27 cellular contexts compared by ENCODE assay signal in the genomic region with DNA sequence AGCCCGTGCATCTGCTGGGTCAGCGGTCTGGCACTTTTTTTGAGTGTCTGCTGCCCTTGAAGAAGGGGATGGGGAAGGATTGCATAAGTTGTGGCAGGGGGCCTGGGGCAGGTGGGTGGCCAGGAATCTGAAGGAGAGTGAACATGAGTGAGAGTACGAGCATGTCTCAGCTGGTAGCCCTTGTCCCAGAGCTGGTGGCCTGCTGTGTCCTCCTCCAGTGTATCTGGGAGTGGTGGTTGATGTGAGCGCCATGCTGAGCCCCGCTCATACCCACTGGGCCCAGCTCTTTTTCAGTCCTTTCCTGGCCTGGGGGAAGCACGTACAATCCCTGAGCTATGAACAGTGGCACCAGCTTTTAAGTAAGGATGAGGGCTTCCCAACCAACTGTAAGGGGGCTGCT.
DNase-seq lines count a peak whose midpoint lies in the region; ATAC-seq, FAIRE-seq and TF ChIP-seq lines count a peak whose summit lies in the region.
"Had no signal": no experiment of that assay in that cellular context is flagged by ENCODE, and none has a peak within 500 bp of the region (broad histone marks: within the 10 kb centered on the region; RNA-seq: fewer than 3 reads in every experiment).

No MANE protein-coding gene starts in this region.

- H3K36me3 ChIP-seq in GM23338 (ENCODE audit: insufficient read depth) (no peaks in the 10 kb centered on the region), K562 (ENCODE audit: control insufficient read depth, insufficient read depth, low read length) (no peaks in the 10 kb centered on the region), HepG2 (replicated peaks in 1 of 2; ENCODE audit: control insufficient read depth in 1 of 2, insufficient read depth in 2 of 2, low read length in 2 of 2) (no peaks in the 10 kb centered on the region), trophoblast cell (ENCODE audit: control insufficient read depth in 1 of 2, insufficient read depth in 2 of 2, low read length in 2 of 2) (no peaks in the 10 kb centered on the region)
- H3K36me3 ChIP-seq: BLaER1, SJCRH30 had no signal

- TF ChIP-seq POLR2A in K562 (conservative IDR thresholded peaks at IDR 0.05) = no peak
- TF ChIP-seq POLR2A in HepG2 (IDR thresholded peaks at IDR 0.05; ENCODE audit: insufficient read depth in 1 of 2, low read depth in 2 of 2, low read length in 2 of 2) = no peak

- BruUV-seq in K562 (replicated peaks; lab: Mats Ljungman, UMichigan) = no TSS peak
- BruUV-seq in HepG2 (replicated peaks; lab: Mats Ljungman, UMichigan) = no TSS peak

- DNase-seq in GM23338 (ENCODE audit: low spot score) (no peak), K562 (ENCODE audit: extremely low read depth in 1 of 4, low spot score in 3 of 4) (no peak), HepG2 (ENCODE audit: low spot score) (no peak), trophoblast cell (no peak), midbrain (lab: John Stamatoyannopoulos, UW) (no peak), cerebellar nuclear complex (lab: John Stamatoyannopoulos, UW) (no peak), KBM-7 (no peak)
- DNase-seq: CD4-positive, CD25-positive, alpha-beta regulatory T cell; DMS153; DND-41; H7; HFFc6; IMR-90; NCI-H1048; NCI-H1417; NCI-H187; NCI-H2171 treated with DMSO at 0.1 percent for 48 hours; NCI-H345; NCI-H510A treated with DMSO at 0.1 percent for 48 hours; NCI-H748 treated with DMSO at 0.1 percent for 48 hours; SJCRH30 had no signal

- intact Hi-C loops in K562 (cut with micrococcal nuclease) = no loop called here
- intact Hi-C loops in HepG2 (cut with micrococcal nuclease; ENCODE audit: unreplicated experiment) = no loop called here

- no peak for FAIRE-seq in K562 (lab: Jason Lieb, UNC)
- no peak for FAIRE-seq in HepG2 (lab: Jason Lieb, UNC)
- FAIRE-seq: A204.1, GM12892, RCC 7860 had no signal

- CTCF ChIA-PET in K562 (lab: Yijun Ruan, JAX; ENCODE audit: low intra/inter-chr PET ratio) = no interaction called here
- CTCF ChIA-PET in HepG2 (lab: Yijun Ruan, JAX; ENCODE audit: low intra/inter-chr PET ratio, low total read pairs) = no interaction called here

- H3K4me2 ChIP-seq in GM23338 (no peak overlapping the region), K562 (ENCODE audit: insufficient read depth, low read length) (no peak overlapping the region), HepG2 (ENCODE audit: low read depth, low read length) (no peak overlapping the region), trophoblast cell (ENCODE audit: low read length) (no peak overlapping the region)
- H3K4me2 ChIP-seq: BLaER1 had no signal

- H3K27me3 Mint-ChIP-seq in GM23338 (ENCODE audit: insufficient read depth, low read depth, poor library complexity) = peaks cover 6% of the 10 kb centered on the region
- H3K27me3 Mint-ChIP-seq: CD4-positive, CD25-positive, alpha-beta regulatory T cell had no signal

- H3K27me3 ChIP-seq in GM23338 (ENCODE audit: insufficient read depth) (no peaks in the 10 kb centered on the region), K562 (ENCODE audit: control insufficient read depth in 2 of 2, insufficient read depth in 2 of 2, low read length in 2 of 2) (peaks cover 13 to 23% of the 10 kb centered on the region in 2 experiments; a peak in 4 of 5 replicates), HepG2 (ENCODE audit: control insufficient read depth in 1 of 2, insufficient read depth in 2 of 2, low read length in 2 of 2) (peaks cover 0 to 17% of the 10 kb centered on the region in 2 experiments; a peak in 3 of 5 replicates), trophoblast cell (ENCODE audit: insufficient read depth, low read length) (no peaks in the 10 kb centered on the region)
- H3K27me3 ChIP-seq: BLaER1, SJCRH30 had no signal

- H2AFZ ChIP-seq in GM23338 (no peak overlapping the region), K562 (ENCODE audit: low read depth, low read length) (peak overlapping the region; percentile 52; the same call in 1 of the 2 replicates), HepG2 (ENCODE audit: low read length) (no peak overlapping the region), trophoblast cell (ENCODE audit: insufficient read depth, low read length, poor library complexity) (no peak overlapping the region)

- no peaks in the 10 kb centered on the region for H3K9me1 ChIP-seq in K562 (ENCODE audit: control insufficient read depth, insufficient read depth, low read length)

- no peaks in the 10 kb centered on the region for H3K36me3 Mint-ChIP-seq in GM23338 (ENCODE audit: low read depth)
- H3K36me3 Mint-ChIP-seq: CD4-positive, CD25-positive, alpha-beta regulatory T cell had no signal

- no peak overlapping the region for H4K12ac ChIP-seq in trophoblast cell (ENCODE audit: low read depth, low read length)

- H2BK5ac ChIP-seq in trophoblast cell (ENCODE audit: low read depth, low read length, poor library complexity) = peak overlapping the region; percentile 38

- no peak for TF ChIP-seq EP300 in K562 (IDR thresholded peaks at IDR 0.05; ENCODE audit: low read length)
- TF ChIP-seq EP300 in HepG2 (IDR thresholded peaks at IDR 0.05; ENCODE audit: low read depth in 2 of 2, low read length in 2 of 2) = no peak
- no peak for TF ChIP-seq EP300 in HepG2 (CRISPR knock-in tag; IDR thresholded peaks at IDR 0.05; ENCODE audit: borderline replicate concordance)

- peak; percentile 61; the same call in 2 of the 3 replicates for ATAC-seq in GM23338
- no peak; the same call in 1 of the 3 replicates for ATAC-seq in K562
- peak; percentile 32; the same call in 1 of the 3 replicates for ATAC-seq in HepG2
- no peak for ATAC-seq in GM19452 (IDR thresholded peaks at IDR 0.05; ENCODE audit: unreplicated experiment)
- ATAC-seq: SK-N-SH treated with all-trans-retinoic acid at 6 μM for 48 hours had no signal

- peaks cover 51% of the 10 kb centered on the region for H3K79me1 ChIP-seq in trophoblast cell (ENCODE audit: low read length)

- H3K4me3 ChIP-seq in GM23338 (no peak overlapping the region), K562 (no peak overlapping the region), HepG2 (replicated peaks in 1 of 3; ENCODE audit: insufficient read depth in 1 of 3, low read depth in 2 of 3, low read length in 3 of 3) (no peak overlapping the region), trophoblast cell (ENCODE audit: low read depth, low read length) (no peak overlapping the region)
- H3K4me3 ChIP-seq: BLaER1, SJCRH30 had no signal

- WGBS in K562 (ENCODE audit: insufficient coverage, low coverage, missing lambda C conversion rate) = 5% methylated on average over 6 of the region's 6 CpGs
- WGBS in HepG2 (ENCODE audit: low lambda C conversion rate) = 31% methylated on average over 5 of the region's 6 CpGs
- no CpG with 5 or more reads among the region's 6 CpGs for WGBS in trophoblast cell (ENCODE audit: extremely low coverage, insufficient coverage, insufficient read length)

- peak overlapping the region; percentile 89 for H2BK12ac ChIP-seq in trophoblast cell (ENCODE audit: low read length)

- H4K8ac ChIP-seq in trophoblast cell (ENCODE audit: low read depth, low read length) = peak overlapping the region; percentile 25

- peak overlapping the region; percentile 76 for H4K91ac ChIP-seq in trophoblast cell (ENCODE audit: low read depth, low read length)

- no peaks in the 10 kb centered on the region for H3K4me1 ChIP-seq in GM23338 (ENCODE audit: insufficient read depth)
- peaks cover 3 to 16% of the 10 kb centered on the region in 2 experiments; a peak in 3 of 5 replicates for H3K4me1 ChIP-seq in K562 (replicated peaks in 1 of 2; ENCODE audit: control insufficient read depth in 2 of 2, insufficient read depth in 2 of 2, low read length in 2 of 2)
- no peaks in the 10 kb centered on the region for H3K4me1 ChIP-seq in HepG2 (ENCODE audit: insufficient read depth, low read length)
- peaks cover 15 to 18% of the 10 kb centered on the region in 2 experiments for H3K4me1 ChIP-seq in trophoblast cell (ENCODE audit: control insufficient read depth in 1 of 2, insufficient read depth in 2 of 2, low read length in 2 of 2)

- no peaks in the 10 kb centered on the region for H3K9me3 Mint-ChIP-seq in GM23338
- H3K9me3 Mint-ChIP-seq: HFFc6 had no signal

- H4K20me1 ChIP-seq in GM23338 (replicated peaks; ENCODE audit: insufficient read depth) = no peaks in the 10 kb centered on the region
- H4K20me1 ChIP-seq in K562 (replicated peaks; ENCODE audit: control insufficient read depth, insufficient read depth, low read length) = no peaks in the 10 kb centered on the region
- H4K20me1 ChIP-seq in HepG2 (ENCODE audit: insufficient read depth, low read length) = no peaks in the 10 kb centered on the region
- H4K20me1 ChIP-seq: BLaER1 had no signal

- no peak overlapping the region for H3K27ac Mint-ChIP-seq in GM23338
- H3K27ac Mint-ChIP-seq: CD4-positive, CD25-positive, alpha-beta regulatory T cell; HFFc6 had no signal

- no peaks in the 10 kb centered on the region for H3K9me2 ChIP-seq in GM23338 (ENCODE audit: insufficient read depth)

- H3K4ac ChIP-seq in trophoblast cell (ENCODE audit: low read depth, low read length) = no peak overlapping the region

- peaks cover 8% of the 10 kb centered on the region; the same call in 1 of the 3 replicates for H3K4me1 Mint-ChIP-seq in GM23338
- H3K4me1 Mint-ChIP-seq: CD4-positive, CD25-positive, alpha-beta regulatory T cell had no signal

- no peak overlapping the region for H3K23ac ChIP-seq in trophoblast cell (ENCODE audit: low read length)

- H3K27ac ChIP-seq in GM23338 (ENCODE audit: low read depth) = no peak overlapping the region
- no peak overlapping the region for H3K27ac ChIP-seq in K562 (ENCODE audit: extremely low read depth, low read depth, low read length)
- H3K27ac ChIP-seq in HepG2 (ENCODE audit: extremely low read length, insufficient read depth, low read length) = no peak overlapping the region
- H3K27ac ChIP-seq in trophoblast cell (ENCODE audit: low read depth, low read length) = peak overlapping the region; percentile 14
- H3K27ac ChIP-seq: BLaER1, SJCRH30 had no signal

- TF ChIP-seq CTCF in GM23338 (conservative IDR thresholded peaks at IDR 0.05; ENCODE audit: low read depth in 2 of 2) = no peak
- no peak for TF ChIP-seq CTCF in K562 (IDR thresholded peaks at IDR 0.05 in 2 of 3, conservative IDR thresholded peaks at IDR 0.05 in 1 of 3; ENCODE audit: insufficient read depth in 2 of 3, low read depth in 1 of 3, low read length in 3 of 3)
- TF ChIP-seq CTCF in HepG2 (CRISPR knock-in tag; IDR thresholded peaks at IDR 0.05) = no peak

- in situ Hi-C loops in K562 (cut with MboI) (no loop called here), HepG2 (cut with HindIII; ENCODE audit: extremely low pct_ligation_motif_present, low pct_unique_long_range_greater_than_20kb) (no loop called here), KBM-7 (cut with MboI; ENCODE audit: low pct_unique_long_range_greater_than_20kb, low sequenced_read_pairs) (loop anchor here (25.0 kb wide), 1 partner anchor 227 kb away; no protein-coding TSS in a partner anchor)

- H3K4me3 Mint-ChIP-seq in GM23338 = no peak overlapping the region
- H3K4me3 Mint-ChIP-seq: CD4-positive, CD25-positive, alpha-beta regulatory T cell; HFFc6 had no signal

- H3K9ac ChIP-seq in K562 (ENCODE audit: insufficient read depth in 1 of 2, low read depth in 2 of 2, low read length in 2 of 2) (no peak overlapping the region), HepG2 (ENCODE audit: insufficient read depth, low read depth, low read length) (no peak overlapping the region), trophoblast cell (ENCODE audit: low read length) (no peak overlapping the region)
- H3K9ac ChIP-seq: BLaER1 had no signal

- H3K9me3 ChIP-seq in K562 (replicated peaks; ENCODE audit: control insufficient read depth, insufficient read depth, low read depth, low read length) (peaks cover 11% of the 10 kb centered on the region), HepG2 (ENCODE audit: low read length) (peaks cover 11% of the 10 kb centered on the region), trophoblast cell (ENCODE audit: insufficient read depth, low read depth, low read length) (peaks cover 2% of the 10 kb centered on the region)
- H3K9me3 ChIP-seq: SJCRH30 had no signal

- H3F3A ChIP-seq in GM23338 (replicated peaks; ENCODE audit: low read depth) = no peaks in the 10 kb centered on the region

- TF ChIP-seq RAD21 in K562 (CRISPR knock-in tag; conservative IDR thresholded peaks at IDR 0.05 in 1 of 2, IDR thresholded peaks at IDR 0.05 in 1 of 2) (no peak), HepG2 (CRISPR knock-in tag; IDR thresholded peaks at IDR 0.05) (no peak)

- no peaks in the 10 kb centered on the region for H3K79me2 ChIP-seq in GM23338 (replicated peaks; ENCODE audit: insufficient read depth)
- no peaks in the 10 kb centered on the region for H3K79me2 ChIP-seq in K562 (ENCODE audit: control insufficient read depth, insufficient read depth, low read length)
- no peaks in the 10 kb centered on the region for H3K79me2 ChIP-seq in HepG2 (ENCODE audit: insufficient read depth, low read length)
- H3K79me2 ChIP-seq in trophoblast cell (ENCODE audit: control insufficient read depth, insufficient read depth, low read length, poor library complexity) = peaks cover 3% of the 10 kb centered on the region

- H3K14ac ChIP-seq in trophoblast cell (ENCODE audit: low read length) = peak overlapping the region; percentile 52

- peak overlapping the region; percentile 42 for H3K18ac ChIP-seq in trophoblast cell (ENCODE audit: low read length)

- H2AK5ac ChIP-seq in trophoblast cell (ENCODE audit: low read length) = peak overlapping the region; percentile 45

- POLR2A ChIA-PET in K562 (lab: Yijun Ruan, JAX) = interaction anchor here (0.6 to 1.0 kb wide), 2 partner anchors 8 to 9 kb away, joined by 3 to 4 read pairs; no protein-coding TSS in a partner anchor
- POLR2A ChIA-PET in HepG2 (lab: Yijun Ruan, JAX) = no interaction called here

- H2BK120ac ChIP-seq in trophoblast cell (ENCODE audit: insufficient read depth, low read length, poor library complexity) = peak overlapping the region; percentile 61

Comparison
In these comparisons a context has a peak if more than half of its experiments do, and no peak if none do; other contexts are left out.
1. ATAC-seq: peak in GM23338 (single experiment) and HepG2 (single experiment); none in K562 (single experiment) and GM19452 (single experiment).